ENCODE assay signal across 20 cellular contexts in genomic region chr7:15751191-15751701, GRCh38.
DNase-seq lines count a peak whose midpoint lies in the region; ATAC-seq and TF ChIP-seq lines count a peak whose summit lies in the region.
"Had no signal": no experiment of that assay in that cellular context is flagged by ENCODE, and none has a peak within 500 bp of the region (broad histone marks: within the 10 kb centered on the region; RNA-seq: fewer than 3 reads in every experiment).

No MANE protein-coding gene starts in this region.

- H3K27me3 ChIP-seq in body of pancreas: no peaks in the 10 kb centered on the region
- H3K27me3 ChIP-seq: cardiac muscle cell had no signal

- H3K27ac Mint-ChIP-seq in activated T-cell treated with anti-CD3 and anti-CD28 coated beads, Interleukin-2, amount 50 U/mL, for 72 hours: peak overlapping the region; percentile 3

- no peak for ATAC-seq in activated T-cell treated with anti-CD3 and anti-CD28 coated beads, Interleukin-2, amount 50 U/mL, for 72 hours (replicated peaks in 1 of 2)
- ATAC-seq in activated T-cell treated with anti-CD3 and anti-CD28 coated beads, Interleukin-2, amount 50 U/mL, for 4 hours: no peak
- ATAC-seq in omental fat pad (ENCODE audit: low FRiP score) (peak; percentile 24), HG03521 (IDR thresholded peaks at IDR 0.05; ENCODE audit: unreplicated experiment) (no peak), body of pancreas (no peak), GM21723 (IDR thresholded peaks at IDR 0.05; ENCODE audit: unreplicated experiment) (no peak)

- H3K36me3 Mint-ChIP-seq in activated T-cell treated with anti-CD3 and anti-CD28 coated beads, Interleukin-2, amount 50 U/mL, for 72 hours (ENCODE audit: insufficient read depth in 2 of 2): no peaks in the 10 kb centered on the region
- H3K36me3 Mint-ChIP-seq in activated T-cell treated with anti-CD3 and anti-CD28 coated beads, Interleukin-2, amount 50 U/mL, for 4 hours (ENCODE audit: insufficient read depth): no peaks in the 10 kb centered on the region

- H3K27me3 Mint-ChIP-seq in activated T-cell treated with anti-CD3 and anti-CD28 coated beads, Interleukin-2, amount 50 U/mL, for 72 hours (ENCODE audit: low read depth): no peaks in the 10 kb centered on the region
- no peaks in the 10 kb centered on the region for H3K27me3 Mint-ChIP-seq in activated T-cell treated with anti-CD3 and anti-CD28 coated beads, Interleukin-2, amount 50 U/mL, for 4 hours (ENCODE audit: low read depth)

- TF ChIP-seq POLR2A in body of pancreas (IDR thresholded peaks at IDR 0.05): no peak

- H3K4me1 Mint-ChIP-seq in activated T-cell treated with anti-CD3 and anti-CD28 coated beads, Interleukin-2, amount 50 U/mL, for 72 hours (ENCODE audit: low read depth): no peaks in the 10 kb centered on the region
- H3K4me1 Mint-ChIP-seq in activated T-cell treated with anti-CD3 and anti-CD28 coated beads, Interleukin-2, amount 50 U/mL, for 4 hours (ENCODE audit: low read depth): no peaks in the 10 kb centered on the region

- TF ChIP-seq CTCF in omental fat pad (IDR thresholded peaks at IDR 0.05): no peak
- TF ChIP-seq CTCF in body of pancreas (IDR thresholded peaks at IDR 0.05): no peak

- H3K36me3 ChIP-seq in body of pancreas (replicated peaks in 1 of 2; ENCODE audit: insufficient read depth in 1 of 2, low read depth in 2 of 2): no peaks in the 10 kb centered on the region
- H3K36me3 ChIP-seq: cardiac muscle cell had no signal

- H3K4me3 ChIP-seq in body of pancreas: no peak overlapping the region
- H3K4me3 ChIP-seq: cardiac muscle cell had no signal

- WGBS in body of pancreas, 2 donors: 64 to 71% methylated on average over 4 of the region's 4 CpGs

- no peaks in the 10 kb centered on the region for H3K4me1 ChIP-seq in body of pancreas

- no peak overlapping the region for H3K4me3 Mint-ChIP-seq in activated T-cell treated with anti-CD3 and anti-CD28 coated beads, Interleukin-2, amount 50 U/mL, for 72 hours
- H3K4me3 Mint-ChIP-seq in activated T-cell treated with anti-CD3 and anti-CD28 coated beads, Interleukin-2, amount 50 U/mL, for 4 hours: no peak overlapping the region

- intact Hi-C loops in body of pancreas (cut with DNase I): no loop called here

- H3K9me3 ChIP-seq in body of pancreas: no peaks in the 10 kb centered on the region
- H3K9me3 ChIP-seq: SK-N-SH had no signal

- H3K27ac ChIP-seq in body of pancreas: no peak overlapping the region
- H3K27ac ChIP-seq: cardiac muscle cell had no signal

- H3K9me3 Mint-ChIP-seq in activated T-cell treated with anti-CD3 and anti-CD28 coated beads, Interleukin-2, amount 50 U/mL, for 72 hours: peaks cover under 1 to 2% of the 10 kb centered on the region in 2 donors
- peaks cover 6% of the 10 kb centered on the region for H3K9me3 Mint-ChIP-seq in activated T-cell treated with anti-CD3 and anti-CD28 coated beads, Interleukin-2, amount 50 U/mL, for 4 hours

- no peak for DNase-seq in activated T-cell treated with anti-CD3 and anti-CD28 coated beads, Interleukin-2, amount 50 U/mL, for 72 hours
- DNase-seq in activated T-cell treated with anti-CD3 and anti-CD28 coated beads, Interleukin-2, amount 50 U/mL, for 4 hours: no peak
- DNase-seq in fibroblast of gingiva (ENCODE audit: low read depth) (peak; percentile 61), omental fat pad (ENCODE audit: low spot score) (no peak), body of pancreas (no peak), RKO (ENCODE audit: low spot score) (no peak)
- DNase-seq: 8988T; activated gamma-delta T cell; effector memory CD4-positive, alpha-beta T cell; glutamatergic neuron; H7; islet precursor cell; KG1; NCI-H1436; NCI-H446; SK-N-SH; trophoblast cell had no signal
